ENCODE assay signal across 8 cellular contexts in genomic region chr6:25017932-25018581, GRCh38.
DNase-seq lines count a peak whose midpoint lies in the region; TF ChIP-seq lines count a peak whose summit lies in the region.

No MANE protein-coding gene starts in this region.

- H3K36me3 ChIP-seq in adrenal gland (replicated peaks in 1 of 2) (no peaks in the 10 kb centered on the region), iPS DF 6.9 (ENCODE audit: control insufficient read depth, insufficient read depth, low read length) (no peaks in the 10 kb centered on the region)

- no peaks in the 10 kb centered on the region for H3K9me3 Mint-ChIP-seq in T-helper 1 cell treated with Interleukin-12 subunit alpha and Interleukin-12 subunit beta and Interleukin-4 antibody, amounts not matched to agents 30 μg/mL and 1 μg/mL, for 36 hours

- TF ChIP-seq CTCF in adrenal gland (IDR thresholded peaks at IDR 0.05): peak; percentile 12 to 55 (median 38)

- in situ Hi-C loops in KBM-7 (cut with MboI; ENCODE audit: low pct_unique_long_range_greater_than_20kb, low sequenced_read_pairs): no loop called here

- DNase-seq in SHP77 (lab: John Stamatoyannopoulos, UW) (peak; percentile 41 to 64), SHP77 treated with DMSO at 0.1 percent for 48 hours (lab: John Stamatoyannopoulos, UW) (no peak), KBM-7 (peak; percentile 86), adrenal gland (peak; percentile 22 to 86 (median 37)), iPS DF 6.9 (ENCODE audit: low read depth, low spot score) (peak; percentile 58), ureter (ENCODE audit: low spot score) (no peak)
- peak; percentile 78 for DNase-seq in stimulated activated CD4-positive, alpha-beta T cell treated with anti-CD3 and anti-CD28 coated beads, Interleukin-1b, Interleukin-23, amount 100 ng/mL, for 48 hours

- H3K4me1 ChIP-seq in adrenal gland (replicated peaks in 1 of 2) (no peaks in the 10 kb centered on the region), iPS DF 6.9 (ENCODE audit: control insufficient read depth, insufficient read depth, low read length) (peaks cover 4% of the 10 kb centered on the region)

- no peak for TF ChIP-seq POLR2A in adrenal gland (IDR thresholded peaks at IDR 0.05)

- peaks cover 24% of the 10 kb centered on the region for H3K4me1 Mint-ChIP-seq in T-helper 1 cell treated with Interleukin-12 subunit alpha and Interleukin-12 subunit beta and Interleukin-4 antibody, amounts not matched to agents 30 μg/mL and 1 μg/mL, for 36 hours (ENCODE audit: low read depth)

- H3K9me3 ChIP-seq in adrenal gland (replicated peaks in 1 of 3) (no peaks in the 10 kb centered on the region), iPS DF 6.9 (ENCODE audit: control insufficient read depth, insufficient read depth, low read length) (no peaks in the 10 kb centered on the region)

- H3K4me3 ChIP-seq in adrenal gland (no peak overlapping the region), iPS DF 6.9 (ENCODE audit: low read length) (no peak overlapping the region)

- no peak overlapping the region for H3K4me3 Mint-ChIP-seq in T-helper 1 cell treated with Interleukin-12 subunit alpha and Interleukin-12 subunit beta and Interleukin-4 antibody, amounts not matched to agents 30 μg/mL and 1 μg/mL, for 36 hours

- H3K36me3 Mint-ChIP-seq in T-helper 1 cell treated with Interleukin-12 subunit alpha and Interleukin-12 subunit beta and Interleukin-4 antibody, amounts not matched to agents 30 μg/mL and 1 μg/mL, for 36 hours (ENCODE audit: low read depth): peaks cover 1% of the 10 kb centered on the region

- intact Hi-C loops in adrenal gland (cut with DNase I): no loop called here

- H3K27ac Mint-ChIP-seq in T-helper 1 cell treated with Interleukin-12 subunit alpha and Interleukin-12 subunit beta and Interleukin-4 antibody, amounts not matched to agents 30 μg/mL and 1 μg/mL, for 36 hours: peak overlapping the region; percentile 23

- 32 to 40% (median 39%) methylated on average over 7 of the region's 7 CpGs for WGBS in adrenal gland, 4 donors
- WGBS in iPS DF 6.9 (ENCODE audit: insufficient coverage, insufficient read length): no CpG with 5 or more reads among the region's 7 CpGs

- H3K27me3 Mint-ChIP-seq in T-helper 1 cell treated with Interleukin-12 subunit alpha and Interleukin-12 subunit beta and Interleukin-4 antibody, amounts not matched to agents 30 μg/mL and 1 μg/mL, for 36 hours (ENCODE audit: low read depth): no peaks in the 10 kb centered on the region

- H3K27ac ChIP-seq in adrenal gland (no peak overlapping the region), iPS DF 6.9 (ENCODE audit: low read length) (no peak overlapping the region)

- H3K27me3 ChIP-seq in adrenal gland (no peaks in the 10 kb centered on the region), iPS DF 6.9 (ENCODE audit: control insufficient read depth, insufficient read depth, low read length) (no peaks in the 10 kb centered on the region)

Comparison
In these comparisons a context has a peak if more than half of its experiments do, and no peak if none do; other contexts are left out.
1. DNase-seq: peak in SHP77 (2 of 2), KBM-7 (single experiment), adrenal gland (7 of 7), iPS DF 6.9 (single experiment) and stimulated activated CD4-positive, alpha-beta T cell treated with anti-CD3 and anti-CD28 coated beads, Interleukin-1b, Interleukin-23, amount 100 ng/mL, for 48 hours (single experiment); none in SHP77 treated with DMSO at 0.1 percent for 48 hours (single experiment) and ureter (single experiment).